22 cellular contexts compared by ENCODE assay signal in genomic region chr18:57997820-57998219, GRCh38.
"Had no signal": no experiment of that assay in that cellular context is flagged by ENCODE, and none has a peak within 500 bp of the region (broad histone marks: within the 10 kb centered on the region; RNA-seq: fewer than 3 reads in every experiment).

No MANE protein-coding gene starts in this region.

- FAIRE-seq: endothelial cell of umbilical vein had no signal

- H3K4me2 ChIP-seq: hepatocyte had no signal

- ATAC-seq: left lung; lower lobe of right lung; natural killer cell treated with Interleukin-12 subunit alpha and Interleukin-12 subunit beta and Interleukin-15 and Interleukin-18, amount 100 ng/mL, for 72 hours; psoas muscle; stimulated activated naive B cell treated with anti-CD40 and anti-IgM and Interleukin-4, amounts not matched to agents 10 μg/mL and 1 μg/mL and 100 μg/mL, for 72 hours; stimulated activated naive CD8-positive, alpha-beta T cell treated with anti-CD3 and anti-CD28 coated beads, Interleukin-15, amount 100 ng/mL, for 72 hours had no signal

- H2AFZ ChIP-seq: hepatocyte had no signal

- H3K4me1 ChIP-seq: foreskin keratinocyte, left lung, lower lobe of right lung, psoas muscle, sigmoid colon, testis, tibial nerve had no signal

- H3K27me3 ChIP-seq: foreskin keratinocyte, hepatocyte, left lung, sigmoid colon, testis, tibial nerve had no signal

- H3K36me3 ChIP-seq: left lung, lower lobe of right lung, sigmoid colon, tibial nerve had no signal

- H3K79me2 ChIP-seq: hepatocyte had no signal

- H3K27ac ChIP-seq: coronary artery, hepatocyte, left lung, lower lobe of right lung, psoas muscle, sigmoid colon, skin epidermis, testis, tibial nerve had no signal

- H3K9me3 ChIP-seq: left lung, lower lobe of right lung, psoas muscle, sigmoid colon, testis, tibial nerve had no signal

- H3K4me3 ChIP-seq: coronary artery, hepatocyte, left lung, lower lobe of right lung, psoas muscle, sigmoid colon, skin epidermis, testis, tibial nerve had no signal

- DNase-seq: effector CD4-positive, alpha-beta T cell; endodermal cell; erythroblast; head of caudate nucleus; islet precursor cell; left lung; lower lobe of right lung; midbrain; psoas muscle; sigmoid colon; stimulated activated CD4-positive, alpha-beta T cell treated with anti-CD3 and anti-CD28 coated beads, Interleukin-2, amount 100 ng/mL, for 24 hours; stimulated activated CD4-positive, alpha-beta T cell treated with anti-CD3 and anti-CD28 coated beads, Interleukin-4, amount 100 ng/mL, for 4 hours; stimulated activated naive B cell treated with anti-CD40 and anti-IgM and Interleukin-4, amounts not matched to agents 10 μg/mL and 1 μg/mL and 100 μg/mL, for 72 hours; stimulated activated naive CD8-positive, alpha-beta T cell treated with anti-CD3 and anti-CD28 coated beads, Interleukin-15, amount 100 ng/mL, for 72 hours; testis had no signal
